1 cellular context compared by ENCODE assay signal in genomic region chr12:120939523-120939922, GRCh38.
TF ChIP-seq lines count a peak whose summit lies in the region.

No MANE protein-coding gene starts in this region.

TF ChIP-seq in HepG2, 621 proteins besides CTCF, POLR2A, EP300 and RAD21:
- no peak for TF ChIP-seq SNAPC5 (CRISPR knock-in tag; IDR thresholded peaks at IDR 0.05; ENCODE audit: borderline replicate concordance)
- no peak for TF ChIP-seq FOXP4 (CRISPR knock-in tag; IDR thresholded peaks at IDR 0.05)
- TF ChIP-seq CENPT (CRISPR knock-in tag; IDR thresholded peaks at IDR 0.05; ENCODE audit: low read depth) = no peak
- TF ChIP-seq NPAS2 (CRISPR knock-in tag; IDR thresholded peaks at IDR 0.05; ENCODE audit: borderline replicate concordance) = no peak
- TF ChIP-seq MYC (CRISPR knock-in tag; IDR thresholded peaks at IDR 0.05; ENCODE audit: borderline replicate concordance) = no peak
- no peak for TF ChIP-seq HOXA9 (CRISPR knock-in tag; IDR thresholded peaks at IDR 0.05; ENCODE audit: borderline replicate concordance)
- no peak for TF ChIP-seq ZXDC (CRISPR knock-in tag; IDR thresholded peaks at IDR 0.05)
- TF ChIP-seq ZNF235 (CRISPR knock-in tag; IDR thresholded peaks at IDR 0.05; ENCODE audit: borderline replicate concordance) = no peak
- TF ChIP-seq MYPOP (CRISPR knock-in tag; IDR thresholded peaks at IDR 0.05) = no peak
- TF ChIP-seq ZNF550 (CRISPR knock-in tag; IDR thresholded peaks at IDR 0.05; ENCODE audit: borderline replicate concordance) = no peak
- no peak for TF ChIP-seq ZFY (CRISPR knock-in tag; IDR thresholded peaks at IDR 0.05)
- TF ChIP-seq NFE2 (CRISPR knock-in tag; IDR thresholded peaks at IDR 0.05) = no peak
- no peak for TF ChIP-seq LCORL (IDR thresholded peaks at IDR 0.05)
- TF ChIP-seq LCORL (CRISPR knock-in tag; IDR thresholded peaks at IDR 0.05) = no peak
